Comparison of ENCODE assay signal across 2 cellular contexts in the genomic region with DNA sequence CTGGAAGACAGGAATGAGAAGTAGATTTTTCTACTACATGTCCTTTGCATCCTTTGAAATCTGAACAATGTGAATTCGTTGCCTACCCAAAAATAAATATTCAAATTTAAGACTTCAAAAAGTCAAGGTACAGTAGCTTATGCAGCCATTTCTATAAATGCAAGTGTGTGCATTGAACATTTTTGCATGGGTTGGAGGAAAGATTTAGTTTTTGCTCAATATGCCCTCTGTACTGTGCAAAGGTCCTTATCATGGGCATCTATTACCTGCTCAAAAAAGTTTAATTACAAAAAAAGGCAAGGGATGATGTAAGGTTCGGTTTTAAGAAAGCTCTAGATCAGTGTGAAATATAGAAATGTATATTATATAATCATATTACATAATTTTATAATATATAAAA.
TF ChIP-seq lines count a peak whose summit lies in the region.

No MANE protein-coding gene starts in this region.

TF ChIP-seq in GM23338, 12 proteins besides CTCF, POLR2A, EP300 and RAD21 (continues in another document):
- no peak for TF ChIP-seq EZH2 (IDR thresholded peaks at IDR 0.05; ENCODE audit: low read depth, unreplicated experiment)
- no peak for TF ChIP-seq JUNB (IDR thresholded peaks at IDR 0.05; ENCODE audit: unreplicated experiment)
- TF ChIP-seq ZNF331 (CRISPR knock-in tag; IDR thresholded peaks at IDR 0.05; ENCODE audit: low read depth) = no peak
- no peak for TF ChIP-seq EZH2phosphoT487 (IDR thresholded peaks at IDR 0.05; ENCODE audit: unreplicated experiment)
- TF ChIP-seq POLR2AphosphoS5 (IDR thresholded peaks at IDR 0.05; ENCODE audit: low read depth) = no peak
- TF ChIP-seq ETS1 (IDR thresholded peaks at IDR 0.05) = no peak
- TF ChIP-seq CREB1 (CRISPR knock-in tag; IDR thresholded peaks at IDR 0.05; ENCODE audit: low read depth) = no peak
- TF ChIP-seq, protein P1, sequence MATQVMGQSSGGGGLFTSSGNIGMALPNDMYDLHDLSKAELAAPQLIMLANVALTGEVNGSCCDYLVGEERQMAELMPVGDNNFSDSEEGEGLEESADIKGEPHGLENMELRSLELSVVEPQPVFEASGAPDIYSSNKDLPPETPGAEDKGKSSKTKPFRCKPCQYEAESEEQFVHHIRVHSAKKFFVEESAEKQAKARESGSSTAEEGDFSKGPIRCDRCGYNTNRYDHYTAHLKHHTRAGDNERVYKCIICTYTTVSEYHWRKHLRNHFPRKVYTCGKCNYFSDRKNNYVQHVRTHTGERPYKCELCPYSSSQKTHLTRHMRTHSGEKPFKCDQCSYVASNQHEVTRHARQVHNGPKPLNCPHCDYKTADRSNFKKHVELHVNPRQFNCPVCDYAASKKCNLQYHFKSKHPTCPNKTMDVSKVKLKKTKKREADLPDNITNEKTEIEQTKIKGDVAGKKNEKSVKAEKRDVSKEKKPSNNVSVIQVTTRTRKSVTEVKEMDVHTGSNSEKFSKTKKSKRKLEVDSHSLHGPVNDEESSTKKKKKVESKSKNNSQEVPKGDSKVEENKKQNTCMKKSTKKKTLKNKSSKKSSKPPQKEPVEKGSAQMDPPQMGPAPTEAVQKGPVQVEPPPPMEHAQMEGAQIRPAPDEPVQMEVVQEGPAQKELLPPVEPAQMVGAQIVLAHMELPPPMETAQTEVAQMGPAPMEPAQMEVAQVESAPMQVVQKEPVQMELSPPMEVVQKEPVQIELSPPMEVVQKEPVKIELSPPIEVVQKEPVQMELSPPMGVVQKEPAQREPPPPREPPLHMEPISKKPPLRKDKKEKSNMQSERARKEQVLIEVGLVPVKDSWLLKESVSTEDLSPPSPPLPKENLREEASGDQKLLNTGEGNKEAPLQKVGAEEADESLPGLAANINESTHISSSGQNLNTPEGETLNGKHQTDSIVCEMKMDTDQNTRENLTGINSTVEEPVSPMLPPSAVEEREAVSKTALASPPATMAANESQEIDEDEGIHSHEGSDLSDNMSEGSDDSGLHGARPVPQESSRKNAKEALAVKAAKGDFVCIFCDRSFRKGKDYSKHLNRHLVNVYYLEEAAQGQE (IDR thresholded peaks at IDR 0.05; ENCODE audit: unreplicated experiment) = no peak
- TF ChIP-seq, protein P2, sequence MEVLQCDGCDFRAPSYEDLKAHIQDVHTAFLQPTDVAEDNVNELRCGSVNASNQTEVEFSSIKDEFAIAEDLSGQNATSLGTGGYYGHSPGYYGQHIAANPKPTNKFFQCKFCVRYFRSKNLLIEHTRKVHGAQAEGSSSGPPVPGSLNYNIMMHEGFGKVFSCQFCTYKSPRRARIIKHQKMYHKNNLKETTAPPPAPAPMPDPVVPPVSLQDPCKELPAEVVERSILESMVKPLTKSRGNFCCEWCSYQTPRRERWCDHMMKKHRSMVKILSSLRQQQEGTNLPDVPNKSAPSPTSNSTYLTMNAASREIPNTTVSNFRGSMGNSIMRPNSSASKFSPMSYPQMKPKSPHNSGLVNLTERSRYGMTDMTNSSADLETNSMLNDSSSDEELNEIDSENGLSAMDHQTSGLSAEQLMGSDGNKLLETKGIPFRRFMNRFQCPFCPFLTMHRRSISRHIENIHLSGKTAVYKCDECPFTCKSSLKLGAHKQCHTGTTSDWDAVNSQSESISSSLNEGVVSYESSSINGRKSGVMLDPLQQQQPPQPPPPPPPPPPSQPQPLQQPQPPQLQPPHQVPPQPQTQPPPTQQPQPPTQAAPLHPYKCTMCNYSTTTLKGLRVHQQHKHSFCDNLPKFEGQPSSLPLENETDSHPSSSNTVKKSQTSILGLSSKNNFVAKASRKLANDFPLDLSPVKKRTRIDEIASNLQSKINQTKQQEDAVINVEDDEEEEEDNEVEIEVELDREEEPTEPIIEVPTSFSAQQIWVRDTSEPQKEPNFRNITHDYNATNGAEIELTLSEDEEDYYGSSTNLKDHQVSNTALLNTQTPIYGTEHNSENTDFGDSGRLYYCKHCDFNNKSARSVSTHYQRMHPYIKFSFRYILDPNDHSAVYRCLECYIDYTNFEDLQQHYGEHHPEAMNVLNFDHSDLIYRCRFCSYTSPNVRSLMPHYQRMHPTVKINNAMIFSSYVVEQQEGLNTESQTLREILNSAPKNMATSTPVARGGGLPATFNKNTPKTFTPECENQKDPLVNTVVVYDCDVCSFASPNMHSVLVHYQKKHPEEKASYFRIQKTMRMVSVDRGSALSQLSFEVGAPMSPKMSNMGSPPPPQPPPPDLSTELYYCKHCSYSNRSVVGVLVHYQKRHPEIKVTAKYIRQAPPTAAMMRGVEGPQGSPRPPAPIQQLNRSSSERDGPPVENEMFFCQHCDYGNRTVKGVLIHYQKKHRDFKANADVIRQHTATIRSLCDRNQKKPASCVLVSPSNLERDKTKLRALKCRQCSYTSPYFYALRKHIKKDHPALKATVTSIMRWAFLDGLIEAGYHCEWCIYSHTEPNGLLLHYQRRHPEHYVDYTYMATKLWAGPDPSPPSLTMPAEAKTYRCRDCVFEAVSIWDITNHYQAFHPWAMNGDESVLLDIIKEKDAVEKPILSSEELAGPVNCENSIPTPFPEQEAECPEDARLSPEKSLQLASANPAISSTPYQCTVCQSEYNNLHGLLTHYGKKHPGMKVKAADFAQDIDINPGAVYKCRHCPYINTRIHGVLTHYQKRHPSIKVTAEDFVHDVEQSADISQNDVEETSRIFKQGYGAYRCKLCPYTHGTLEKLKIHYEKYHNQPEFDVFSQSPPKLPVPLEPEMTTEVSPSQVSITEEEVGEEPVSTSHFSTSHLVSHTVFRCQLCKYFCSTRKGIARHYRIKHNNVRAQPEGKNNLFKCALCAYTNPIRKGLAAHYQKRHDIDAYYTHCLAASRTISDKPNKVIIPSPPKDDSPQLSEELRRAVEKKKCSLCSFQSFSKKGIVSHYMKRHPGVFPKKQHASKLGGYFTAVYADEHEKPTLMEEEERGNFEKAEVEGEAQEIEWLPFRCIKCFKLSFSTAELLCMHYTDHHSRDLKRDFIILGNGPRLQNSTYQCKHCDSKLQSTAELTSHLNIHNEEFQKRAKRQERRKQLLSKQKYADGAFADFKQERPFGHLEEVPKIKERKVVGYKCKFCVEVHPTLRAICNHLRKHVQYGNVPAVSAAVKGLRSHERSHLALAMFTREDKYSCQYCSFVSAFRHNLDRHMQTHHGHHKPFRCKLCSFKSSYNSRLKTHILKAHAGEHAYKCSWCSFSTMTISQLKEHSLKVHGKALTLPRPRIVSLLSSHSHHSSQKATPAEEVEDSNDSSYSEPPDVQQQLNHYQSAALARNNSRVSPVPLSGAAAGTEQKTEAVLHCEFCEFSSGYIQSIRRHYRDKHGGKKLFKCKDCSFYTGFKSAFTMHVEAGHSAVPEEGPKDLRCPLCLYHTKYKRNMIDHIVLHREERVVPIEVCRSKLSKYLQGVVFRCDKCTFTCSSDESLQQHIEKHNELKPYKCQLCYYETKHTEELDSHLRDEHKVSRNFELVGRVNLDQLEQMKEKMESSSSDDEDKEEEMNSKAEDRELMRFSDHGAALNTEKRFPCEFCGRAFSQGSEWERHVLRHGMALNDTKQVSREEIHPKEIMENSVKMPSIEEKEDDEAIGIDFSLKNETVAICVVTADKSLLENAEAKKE (CRISPR knock-in tag; IDR thresholded peaks at IDR 0.05) = no peak
- no peak for TF ChIP-seq STAT1 (IDR thresholded peaks at IDR 0.05; ENCODE audit: unreplicated experiment)

TF ChIP-seq in SK-N-SH, 30 proteins besides CTCF, POLR2A, EP300 and RAD21:
- TF ChIP-seq EZH2phosphoT487 (IDR thresholded peaks at IDR 0.05; ENCODE audit: borderline replicate concordance, low read depth) (no peak), GATA2 (CRISPR knock-in tag; IDR thresholded peaks at IDR 0.05) (no peak), YY1 (IDR thresholded peaks at IDR 0.05; ENCODE audit: low read depth) (no peak)
- TF ChIP-seq, protein P3, sequence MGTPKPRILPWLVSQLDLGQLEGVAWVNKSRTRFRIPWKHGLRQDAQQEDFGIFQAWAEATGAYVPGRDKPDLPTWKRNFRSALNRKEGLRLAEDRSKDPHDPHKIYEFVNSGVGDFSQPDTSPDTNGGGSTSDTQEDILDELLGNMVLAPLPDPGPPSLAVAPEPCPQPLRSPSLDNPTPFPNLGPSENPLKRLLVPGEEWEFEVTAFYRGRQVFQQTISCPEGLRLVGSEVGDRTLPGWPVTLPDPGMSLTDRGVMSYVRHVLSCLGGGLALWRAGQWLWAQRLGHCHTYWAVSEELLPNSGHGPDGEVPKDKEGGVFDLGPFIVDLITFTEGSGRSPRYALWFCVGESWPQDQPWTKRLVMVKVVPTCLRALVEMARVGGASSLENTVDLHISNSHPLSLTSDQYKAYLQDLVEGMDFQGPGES (IDR thresholded peaks at IDR 0.05; ENCODE audit: low read depth, low read length) = no peak
